ENCODE assay signal across 8 cellular contexts in genomic region chr1:15246960-15247614, GRCh38. TPM values are rescaled to one million over a fixed set of nuclear protein-coding genes. Genes with fewer than 3 reads are reported as not detected.
A peak's percentile ranks its signal among the peaks of the same experiment; 100 is the strongest.
DNase-seq lines count a peak whose midpoint lies in the region; ATAC-seq and TF ChIP-seq lines count a peak whose summit lies in the region.

Gene FHAD1 (plus strand): TSS chr1:15247223. CDS start chr1:15251785, 4,562 bp downstream.

- peak within 1 kb of the TSS; percentile 24 to 67 (median 60) for H3K4me3 ChIP-seq in breast epithelium

- H3K36me3 ChIP-seq in breast epithelium, result no peaks in the 10 kb centered on the region

- intact Hi-C loops in breast epithelium (cut with DNase I; ENCODE audit: low total_unique reads), result loop anchor here (1.0 to 5.0 kb wide), 2 partner anchors 9 to 365 kb away; no protein-coding TSS in a partner anchor

- in situ Hi-C loops in G401 (cut with HindIII; ENCODE audit: low sequenced_read_pairs), result loop anchor here (25.0 kb wide), 1 partner anchor 110 kb away; no protein-coding TSS in a partner anchor

- no peaks in the 10 kb centered on the region for H3K9me3 ChIP-seq in breast epithelium

- TF ChIP-seq POLR2A in breast epithelium (IDR thresholded peaks at IDR 0.05), result no peak

- DNase-seq in G401 (ENCODE audit: low spot score) (peak; percentile 21), LoVo (ENCODE audit: low spot score) (peak; percentile 77), T-helper 9 cell (peak; percentile 18), breast epithelium (ENCODE audit: low spot score in 2 of 2) (peak; percentile 44 to 66), iris pigment epithelial cell (ENCODE audit: low read depth) (peak; percentile 68), Ammon's horn (ENCODE audit: low spot score) (no peak)
- peak; percentile 47 for DNase-seq in stimulated activated CD4-positive, alpha-beta T cell treated with anti-CD3 and anti-CD28 coated beads, Interleukin-12 subunit alpha, Interleukin-12 subunit beta, amount 100 ng/mL, for 4 hours

- peak within 1 kb of the TSS; percentile 38 to 76 for H3K27ac ChIP-seq in breast epithelium

- H3K27me3 ChIP-seq in breast epithelium, result no peaks in the 10 kb centered on the region

- ATAC-seq in HG03039 (IDR thresholded peaks at IDR 0.05; ENCODE audit: unreplicated experiment), result no peak

- no peak for TF ChIP-seq CTCF in breast epithelium (IDR thresholded peaks at IDR 0.05)

- H3K4me1 ChIP-seq in breast epithelium, result no peaks in the 10 kb centered on the region

RNA-seq across cellular contexts. Expression of gene FHAD1, which starts in this region (rescaled TPM):
- total RNA-seq in G401 (2014; rRNA removed; shearing (Covaris generic)), result 13.7 and 24.0 TPM in 2 replicates
- total RNA-seq in breast epithelium, result 1 to 10 TPM in 2 of 3 donors, not detected in 1; 1.0 to 2.3 TPM
